Comparison of ENCODE assay signal across 23 cellular contexts in genomic region chr2:146918280-146918679, GRCh38.
"Had no signal": no experiment of that assay in that cellular context is flagged by ENCODE, and none has a peak within 500 bp of the region (broad histone marks: within the 10 kb centered on the region; RNA-seq: fewer than 3 reads in every experiment).

No MANE protein-coding gene starts in this region.

- ATAC-seq: HepG2 had no signal

- H3K27ac ChIP-seq: SJSA1, SK-N-MC had no signal

- H3K36me3 ChIP-seq: MG63, SJSA1 had no signal

- H3K4me1 ChIP-seq: SJSA1 had no signal

- H3K4me3 ChIP-seq: MG63, SJSA1, SK-N-MC had no signal

- H3K27me3 ChIP-seq: MG63, SJSA1 had no signal

- H3K9me3 ChIP-seq: MG63, SJSA1 had no signal

- FAIRE-seq: HepG2, RCC 7860 had no signal

- DNase-seq: IMR-90, Karpas-422, KG1, MG63, NCI-H1092 treated with DMSO at 0.1 percent for 48 hours, NCI-H1436, NCI-H187, NCI-H2029, NCI-H2081 treated with DMSO at 0.1 percent for 48 hours, NCI-H2171, NCI-H226, NCI-H446, NCI-H510A, NCI-H524 treated with DMSO at 0.1 percent for 48 hours, NCI-H69, NCI-H774, Right ventricle myocardium superior, RPMI8226, SIG-M5 had no signal
